Comparison of ENCODE assay signal across 22 cellular contexts in the genomic region with DNA sequence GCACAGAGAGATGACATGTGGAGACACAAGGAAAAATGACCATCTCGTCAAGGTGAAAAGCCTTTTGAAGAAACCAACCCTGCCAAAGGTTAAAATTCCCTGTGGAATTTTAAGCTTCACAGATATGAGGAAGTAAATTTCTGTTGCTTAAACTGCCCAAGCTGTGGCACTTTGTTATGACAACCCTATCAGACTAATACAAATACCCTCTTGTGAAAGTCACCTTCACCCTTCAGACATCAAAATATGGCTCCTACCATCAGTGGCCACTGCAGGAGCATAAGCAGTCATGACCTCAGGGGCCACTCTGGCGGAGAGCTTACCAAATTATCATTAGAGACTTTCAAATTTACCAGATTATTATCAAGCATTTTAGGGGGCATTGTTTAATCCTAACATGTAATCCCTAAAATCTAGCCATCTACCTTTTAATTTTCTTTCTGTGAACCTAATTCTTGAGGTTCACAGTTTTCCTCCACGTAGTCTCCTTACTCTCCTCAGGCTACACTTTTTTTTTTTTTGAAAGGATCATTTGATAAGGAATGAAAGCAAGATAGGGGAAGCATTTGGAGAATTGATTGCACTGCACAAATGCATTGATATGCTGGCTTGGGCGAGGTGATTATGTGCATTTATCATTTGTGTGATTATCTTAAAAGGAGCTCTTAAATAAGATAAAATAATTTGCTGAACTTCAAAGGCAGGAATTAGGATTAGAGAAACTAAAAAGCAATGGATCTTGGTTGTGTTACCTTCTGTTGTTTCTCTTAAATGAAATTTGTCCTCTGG.
A peak's percentile ranks its signal among the peaks of the same experiment; 100 is the strongest.
DNase-seq lines count a peak whose midpoint lies in the region; ATAC-seq, FAIRE-seq and TF ChIP-seq lines count a peak whose summit lies in the region.
"Had no signal": no experiment of that assay in that cellular context is flagged by ENCODE, and none has a peak within 500 bp of the region (broad histone marks: within the 10 kb centered on the region; RNA-seq: fewer than 3 reads in every experiment).

No MANE protein-coding gene starts in this region.

- TF ChIP-seq CTCF in heart left ventricle (IDR thresholded peaks at IDR 0.05) (no peak), right atrium auricular region (IDR thresholded peaks at IDR 0.05) (no peak)

- peak; percentile 11 for DNase-seq in DMS53 (lab: John Stamatoyannopoulos, UW)
- no peak for DNase-seq in DMS53 treated with DMSO at 0.1 percent for 48 hours (lab: John Stamatoyannopoulos, UW; ENCODE audit: unreplicated experiment)
- peak in 1 of 5 donors; percentile 28 for DNase-seq in heart left ventricle
- no peak for DNase-seq in right atrium auricular region (ENCODE audit: low spot score)
- DNase-seq in kidney tubule cell (ENCODE audit: low spot score): peak; percentile 14
- peak; percentile 69 for DNase-seq in small intestine
- no peak for DNase-seq in DMS 273 treated with DMSO at 0.1 percent for 48 hours (lab: John Stamatoyannopoulos, UW)
- no peak for DNase-seq in T-helper 2 cell treated with Interferon-gamma antibody and Interleukin-4, amounts not matched to agents 5 μg/mL and 100 μg/mL, for 36 hours (ENCODE audit: low spot score)
- DNase-seq: AML-193; CD4-positive, alpha-beta T cell; HCEC 1CT; IMR-90 had no signal

- FAIRE-seq in small intestine (lab: Jason Lieb, UNC): no peak
- FAIRE-seq: A549, G401.6, GM12891, GM19239, H54, HTR-8/SVneo had no signal

- H3K27me3 ChIP-seq in heart left ventricle (no peaks in the 10 kb centered on the region), right atrium auricular region (no peaks in the 10 kb centered on the region), small intestine (ENCODE audit: control insufficient read depth in 2 of 2, insufficient read depth in 2 of 2, low read length in 2 of 2) (no peaks in the 10 kb centered on the region)

- H3K27ac ChIP-seq in heart left ventricle: peak overlapping the region in 1 of 12 donors; percentile 15
- H3K27ac ChIP-seq in right atrium auricular region: no peak overlapping the region
- H3K27ac ChIP-seq in small intestine (ENCODE audit: low read depth in 1 of 2, low read length in 1 of 2): no peak overlapping the region
- H3K27ac ChIP-seq: 22Rv1, A549, C4-2B, HL-60 had no signal

- WGBS in heart left ventricle, 4 donors: 52 to 61% (median 57%) methylated on average over 4 of the region's 4 CpGs
- WGBS in small intestine, 3 donors: 29 to 58% (median 29%) methylated on average over 4 of the region's 4 CpGs

- H3K4me3 Mint-ChIP-seq in T-helper 2 cell treated with Interferon-gamma antibody and Interleukin-4, amounts not matched to agents 5 μg/mL and 100 μg/mL, for 36 hours: no peak overlapping the region
- H3K4me3 Mint-ChIP-seq: CD4-positive, alpha-beta T cell; GM23338 had no signal

- no peak for TF ChIP-seq POLR2A in heart left ventricle (IDR thresholded peaks at IDR 0.05)

- H3K4me1 ChIP-seq in heart left ventricle: no peaks in the 10 kb centered on the region
- no peaks in the 10 kb centered on the region for H3K4me1 ChIP-seq in right atrium auricular region
- peaks cover 3 to 4% of the 10 kb centered on the region in 2 donors for H3K4me1 ChIP-seq in small intestine (ENCODE audit: control insufficient read depth in 2 of 2, insufficient read depth in 1 of 2, low read depth in 1 of 2, low read length in 1 of 2)
- H3K4me1 ChIP-seq: A549 had no signal

- H3K4me3 ChIP-seq in heart left ventricle (no peak overlapping the region), right atrium auricular region (no peak overlapping the region), small intestine (ENCODE audit: low read depth in 1 of 2, low read length in 2 of 2) (no peak overlapping the region)
- H3K4me3 ChIP-seq: A549, GM23338 had no signal

- H3K9me3 Mint-ChIP-seq in T-helper 2 cell treated with Interferon-gamma antibody and Interleukin-4, amounts not matched to agents 5 μg/mL and 100 μg/mL, for 36 hours: no peaks in the 10 kb centered on the region

- no peaks in the 10 kb centered on the region for H3K4me1 Mint-ChIP-seq in T-helper 2 cell treated with Interferon-gamma antibody and Interleukin-4, amounts not matched to agents 5 μg/mL and 100 μg/mL, for 36 hours (ENCODE audit: low read depth)

- no peak overlapping the region for H3K27ac Mint-ChIP-seq in T-helper 2 cell treated with Interferon-gamma antibody and Interleukin-4, amounts not matched to agents 5 μg/mL and 100 μg/mL, for 36 hours
- H3K27ac Mint-ChIP-seq: CD4-positive, alpha-beta T cell had no signal

- peaks cover 0 to 10% (median 0%) of the 10 kb centered on the region in 12 donors for H3K9me3 ChIP-seq in heart left ventricle
- H3K9me3 ChIP-seq in right atrium auricular region: no peaks in the 10 kb centered on the region
- no peaks in the 10 kb centered on the region for H3K9me3 ChIP-seq in small intestine (ENCODE audit: control insufficient read depth, low read depth)
- H3K9me3 ChIP-seq: A549 had no signal

- intact Hi-C loops in heart left ventricle (cut with DNase I): no loop called here

- no peaks in the 10 kb centered on the region for H3K36me3 Mint-ChIP-seq in T-helper 2 cell treated with Interferon-gamma antibody and Interleukin-4, amounts not matched to agents 5 μg/mL and 100 μg/mL, for 36 hours (ENCODE audit: low read depth)

- peaks cover 2% of the 10 kb centered on the region for H3K27me3 Mint-ChIP-seq in T-helper 2 cell treated with Interferon-gamma antibody and Interleukin-4, amounts not matched to agents 5 μg/mL and 100 μg/mL, for 36 hours (ENCODE audit: low read depth)

- ATAC-seq in heart left ventricle: peak; percentile 83 to 92 (median 86)
- ATAC-seq: A549, GM23338 had no signal

- H3K36me3 ChIP-seq in heart left ventricle: no peaks in the 10 kb centered on the region
- H3K36me3 ChIP-seq in right atrium auricular region: no peaks in the 10 kb centered on the region
- no peaks in the 10 kb centered on the region for H3K36me3 ChIP-seq in small intestine (ENCODE audit: control insufficient read depth in 2 of 2, insufficient read depth in 2 of 2, low read length in 2 of 2)

Comparison
In these comparisons a context has a peak if more than half of its experiments do, and no peak if none do; other contexts are left out.
1. DNase-seq: peak in DMS53 (single experiment), kidney tubule cell (single experiment) and small intestine (single experiment); none in DMS53 treated with DMSO at 0.1 percent for 48 hours (single experiment), right atrium auricular region (single experiment), DMS 273 treated with DMSO at 0.1 percent for 48 hours (single experiment) and T-helper 2 cell treated with Interferon-gamma antibody and Interleukin-4, amounts not matched to agents 5 μg/mL and 100 μg/mL, for 36 hours (single experiment).